Comparison of ENCODE assay signal across 9 cellular contexts in genomic region chr1:3312894-3313578, GRCh38.
DNase-seq lines count a peak whose midpoint lies in the region; ATAC-seq, FAIRE-seq and TF ChIP-seq lines count a peak whose summit lies in the region.
"Had no signal": no experiment of that assay in that cellular context is flagged by ENCODE, and none has a peak within 500 bp of the region (broad histone marks: within the 10 kb centered on the region; RNA-seq: fewer than 3 reads in every experiment).

No MANE protein-coding gene starts in this region.

- peaks cover 15% of the 10 kb centered on the region for H3K27me3 Mint-ChIP-seq in activated T-helper 17 cell treated with anti-CD3 and anti-CD28 coated beads, Interleukin-2, amount 50 U/mL, for 72 hours

- H3K9me3 ChIP-seq in pancreas (no peaks in the 10 kb centered on the region), transverse colon (no peaks in the 10 kb centered on the region)

- peak; percentile 23 for TF ChIP-seq POLR2A in transverse colon (IDR thresholded peaks at IDR 0.05)

- H3K4me1 Mint-ChIP-seq in activated T-helper 17 cell treated with anti-CD3 and anti-CD28 coated beads, Interleukin-2, amount 50 U/mL, for 72 hours: peaks cover 9% of the 10 kb centered on the region

- no peak overlapping the region for H3K27ac Mint-ChIP-seq in activated T-helper 17 cell treated with anti-CD3 and anti-CD28 coated beads, Interleukin-2, amount 50 U/mL, for 72 hours

- H3K36me3 Mint-ChIP-seq in activated T-helper 17 cell treated with anti-CD3 and anti-CD28 coated beads, Interleukin-2, amount 50 U/mL, for 72 hours (ENCODE audit: low read depth): no peaks in the 10 kb centered on the region

- no peaks in the 10 kb centered on the region for H3K27me3 ChIP-seq in pancreas
- no peaks in the 10 kb centered on the region for H3K27me3 ChIP-seq in transverse colon

- H3K4me1 ChIP-seq in pancreas: no peaks in the 10 kb centered on the region
- H3K4me1 ChIP-seq in transverse colon: peaks cover 10 to 29% (median 20%) of the 10 kb centered on the region in 4 donors

- ATAC-seq in activated T-helper 17 cell treated with anti-CD3 and anti-CD28 coated beads, Interleukin-2, amount 50 U/mL, for 72 hours (replicated peaks): peak; percentile 92
- ATAC-seq in pancreas: peak; percentile 63 to 89 (median 82)
- no peak for ATAC-seq in HG03025 (IDR thresholded peaks at IDR 0.05; ENCODE audit: low FRiP score, unreplicated experiment)

- H3K4me3 ChIP-seq in pancreas (no peak overlapping the region), transverse colon (no peak overlapping the region)

- in situ Hi-C loops in transverse colon (cut with MboI; ENCODE audit: low pct_ligation_motif_present in 1 of 4, low pct_unique_long_range_greater_than_20kb in 1 of 4, low sequenced_read_pairs in 3 of 4): no loop called here

- H3K36me3 ChIP-seq in pancreas (no peaks in the 10 kb centered on the region), transverse colon (no peaks in the 10 kb centered on the region)

- H3K4me3 Mint-ChIP-seq in activated T-helper 17 cell treated with anti-CD3 and anti-CD28 coated beads, Interleukin-2, amount 50 U/mL, for 72 hours: no peak overlapping the region

- H3K9me3 Mint-ChIP-seq in activated T-helper 17 cell treated with anti-CD3 and anti-CD28 coated beads, Interleukin-2, amount 50 U/mL, for 72 hours: peaks cover 7% of the 10 kb centered on the region

- TF ChIP-seq CTCF in pancreas (IDR thresholded peaks at IDR 0.05): no peak
- no peak for TF ChIP-seq CTCF in transverse colon (IDR thresholded peaks at IDR 0.05)

- H3K27ac ChIP-seq in pancreas (peak overlapping the region; percentile 64 to 86 (median 83)), transverse colon (peak overlapping the region; percentile 80 to 90 (median 86))

- DNase-seq in activated naive CD4-positive, alpha-beta T cell treated with Interleukin-2 at 50 U/mL for 16 hours: peak; percentile 29
- no peak for DNase-seq in activated naive CD4-positive, alpha-beta T cell (lab: John Stamatoyannopoulos, UW)
- DNase-seq in glomerular endothelial cell (ENCODE audit: extremely low read depth, low read depth, low spot score): peak; percentile 37
- peak in 5 of 6 donors; percentile 66 to 75 (median 72) for DNase-seq in pancreas
- DNase-seq in transverse colon: peak; percentile 81
- DNase-seq in NCI-H1694 (lab: John Stamatoyannopoulos, UW): no peak
- DNase-seq: DND-41 had no signal

- no peak for FAIRE-seq in pancreas (lab: Jason Lieb, UNC)

- intact Hi-C loops in pancreas (cut with DNase I) (no loop called here), transverse colon (cut with DNase I; ENCODE audit: low total_unique reads) (no loop called here)

- WGBS in pancreas, 2 donors: 58 to 64% methylated on average over 38 of the region's 38 CpGs
- 46% methylated on average over 36 of the region's 38 CpGs; no CpG with 5 or more reads in 1 of the 2 donors for WGBS in transverse colon (ENCODE audit: low coverage in 1 of 2), 2 donors

- TF ChIP-seq EP300 in transverse colon (IDR thresholded peaks at IDR 0.05; ENCODE audit: low read depth): peak; percentile 58

Comparison
In these comparisons a context has a peak if more than half of its experiments do, and no peak if none do; other contexts are left out.
1. DNase-seq: peak in activated naive CD4-positive, alpha-beta T cell treated with Interleukin-2 at 50 U/mL for 16 hours (single experiment), glomerular endothelial cell (single experiment), pancreas (5 of 6) and transverse colon (single experiment); none in activated naive CD4-positive, alpha-beta T cell (0 of 4) and NCI-H1694 (single experiment).